Comparison of ENCODE assay signal across 8 cellular contexts in genomic region chr18:68623342-68623741, GRCh38.
DNase-seq lines count a peak whose midpoint lies in the region; ATAC-seq, FAIRE-seq and TF ChIP-seq lines count a peak whose summit lies in the region.

No MANE protein-coding gene starts in this region.

- H3K4me3 ChIP-seq in RWPE2 (ENCODE audit: severe bottlenecking) (no peak overlapping the region), choroid plexus epithelial cell (ENCODE audit: low read depth, low read length) (no peak overlapping the region)

- no peaks in the 10 kb centered on the region for H3K4me1 ChIP-seq in RWPE2 (ENCODE audit: insufficient read depth, poor library complexity, severe bottlenecking)

- ATAC-seq in GM19463 (IDR thresholded peaks at IDR 0.05; ENCODE audit: unreplicated experiment) (peak; percentile 85), RWPE2 (ENCODE audit: low read depth) (peak; percentile 57; the same call in 2 of the 3 replicates), GM19452 (IDR thresholded peaks at IDR 0.05; ENCODE audit: unreplicated experiment) (no peak)

- no peak overlapping the region for H3K27ac ChIP-seq in RWPE2 (ENCODE audit: poor library complexity, severe bottlenecking)

- H3K9me3 ChIP-seq in RWPE2 (ENCODE audit: severe bottlenecking): no peaks in the 10 kb centered on the region

- TF ChIP-seq CTCF in D721Med (IDR thresholded peaks at IDR 0.05; ENCODE audit: insufficient read depth, missing control alignments) (peak; percentile 93), RWPE2 (IDR thresholded peaks at IDR 0.05; ENCODE audit: poor library complexity, severe bottlenecking) (peak; percentile 92), choroid plexus epithelial cell (conservative IDR thresholded peaks at IDR 0.05; ENCODE audit: low read depth, low read length) (peak; percentile 95)

- no peaks in the 10 kb centered on the region for H3K36me3 ChIP-seq in RWPE2 (ENCODE audit: low read depth)

- DNase-seq in D721Med (ENCODE audit: insufficient read length, low spot score): peak; percentile 87
- peak; percentile 78 for DNase-seq in M059J (ENCODE audit: low read depth)
- DNase-seq in RWPE2 (ENCODE audit: low spot score): no peak
- peak; percentile 91 for DNase-seq in choroid plexus epithelial cell (ENCODE audit: low read depth)
- peak; percentile 85 for DNase-seq in medulla oblongata (ENCODE audit: extremely low spot score)
- no peak for DNase-seq in NCI-H187 (lab: John Stamatoyannopoulos, UW)

- peak; percentile 100 for FAIRE-seq in D721Med (lab: Jason Lieb, UNC)

- H3K27me3 ChIP-seq in RWPE2 (ENCODE audit: insufficient read depth, poor library complexity, severe bottlenecking): no peaks in the 10 kb centered on the region

Comparison
In these comparisons a context has a peak if more than half of its experiments do, and no peak if none do; other contexts are left out.
1. DNase-seq: peak in D721Med (single experiment), M059J (single experiment), choroid plexus epithelial cell (single experiment) and medulla oblongata (single experiment); none in RWPE2 (single experiment) and NCI-H187 (0 of 2).
2. Peak in every context shown above with its lines, with median percentiles within 50 percentile points of each other: CTCF ChIP-seq.